ENCODE assay signal across 8 cellular contexts in genomic region chr2:152718909-152719645, GRCh38. TPM values are rescaled to one million over a fixed set of nuclear protein-coding genes. Genes with fewer than 3 reads are reported as not detected.
A peak's percentile ranks its signal among the peaks of the same experiment; 100 is the strongest.
DNase-seq lines count a peak whose midpoint lies in the region; ATAC-seq and TF ChIP-seq lines count a peak whose summit lies in the region.

No MANE protein-coding gene starts in this region.

- H3K36me3 Mint-ChIP-seq in Caco-2 (ENCODE audit: insufficient read depth, unreplicated experiment), result peaks cover 69% of the 10 kb centered on the region

- POLR2A ChIA-PET in Caco-2 (lab: Charles Lee), result interaction anchor here (0.7 kb wide), 1 partner anchor 21 kb away, joined by 3 read pairs; no protein-coding TSS in a partner anchor

- peaks cover 22% of the 10 kb centered on the region for H3K4me1 Mint-ChIP-seq in Caco-2 (ENCODE audit: low read depth, unreplicated experiment)

- H3K27me3 ChIP-seq in Caco-2 (replicated peaks; ENCODE audit: control insufficient read depth, insufficient read depth, low read length) (no peaks in the 10 kb centered on the region), trophoblast cell (ENCODE audit: insufficient read depth, low read length) (no peaks in the 10 kb centered on the region)

- peak overlapping the region; percentile 96 for H3K4me3 Mint-ChIP-seq in Caco-2 (ENCODE audit: unreplicated experiment)

- H3K4me2 ChIP-seq in trophoblast cell (ENCODE audit: low read length), result peak overlapping the region; percentile 58

- H2BK5ac ChIP-seq in trophoblast cell (ENCODE audit: low read depth, low read length, poor library complexity), result peak overlapping the region; percentile 67

- H3K9me3 ChIP-seq in Caco-2 (no peaks in the 10 kb centered on the region), trophoblast cell (ENCODE audit: insufficient read depth, low read depth, low read length) (no peaks in the 10 kb centered on the region)

- H3K4me1 ChIP-seq in Caco-2 (peaks cover 15% of the 10 kb centered on the region; the same call in 1 of the 2 replicates), trophoblast cell (ENCODE audit: control insufficient read depth in 1 of 2, insufficient read depth in 2 of 2, low read length in 2 of 2) (peaks cover 0 to 5% of the 10 kb centered on the region in 2 experiments)

- H2BK12ac ChIP-seq in trophoblast cell (ENCODE audit: low read length), result no peak overlapping the region

- no peaks in the 10 kb centered on the region for H3K9me3 Mint-ChIP-seq in Caco-2 (ENCODE audit: unreplicated experiment)

- CTCF ChIA-PET in Caco-2 (lab: Charles Lee), result no interaction called here

- H3K79me1 ChIP-seq in trophoblast cell (ENCODE audit: low read length), result peaks cover 17% of the 10 kb centered on the region

- peak overlapping the region; percentile 62 for H4K91ac ChIP-seq in trophoblast cell (ENCODE audit: low read depth, low read length)

- DNase-seq in Caco-2 (peak; percentile 73 to 81), NCI-H2171 (lab: John Stamatoyannopoulos, UW) (peak; percentile 55), foreskin fibroblast (peak in 1 of 2 donors; percentile 64), trophoblast cell (peak; percentile 73 to 80), NCI-H187 treated with DMSO at 0.1 percent for 48 hours (lab: John Stamatoyannopoulos, UW) (no peak)

- peak overlapping the region; percentile 97 for H3K27ac Mint-ChIP-seq in Caco-2 (ENCODE audit: unreplicated experiment)

- BruUV-seq in Caco-2 (replicated peaks; lab: Mats Ljungman, UMichigan), result TSS peak; percentile 53

- peak overlapping the region; percentile 84 for H4K8ac ChIP-seq in trophoblast cell (ENCODE audit: low read depth, low read length)

- ATAC-seq in GM19035 (IDR thresholded peaks at IDR 0.05; ENCODE audit: unreplicated experiment) (peak; percentile 20), HG03135 (IDR thresholded peaks at IDR 0.05; ENCODE audit: unreplicated experiment) (peak; percentile 16)

- H3K18ac ChIP-seq in trophoblast cell (ENCODE audit: low read length), result peak overlapping the region; percentile 63

- H3K4me3 ChIP-seq in Caco-2 (ENCODE audit: low read depth, low read length) (peak overlapping the region; percentile 88), WI38 (ENCODE audit: low read depth, low read length) (peak overlapping the region; percentile 99), foreskin fibroblast (ENCODE audit: low read depth in 1 of 2, low read length in 2 of 2) (peak overlapping the region; percentile 94 to 99), trophoblast cell (ENCODE audit: low read depth, low read length) (peak overlapping the region; percentile 97)

- peak overlapping the region; percentile 96 for H3K27ac ChIP-seq in trophoblast cell (ENCODE audit: low read depth, low read length)

- H2AK5ac ChIP-seq in trophoblast cell (ENCODE audit: low read length), result peak overlapping the region; percentile 26

- no peak overlapping the region for H3K23ac ChIP-seq in trophoblast cell (ENCODE audit: low read length)

- TF ChIP-seq CTCF in Caco-2 (IDR thresholded peaks at IDR 0.05; ENCODE audit: insufficient read depth in 1 of 2, low read depth in 1 of 2, low read length in 1 of 2, severe bottlenecking in 1 of 2, unreplicated experiment in 1 of 2), result no peak
- no peak for TF ChIP-seq CTCF in WI38 (IDR thresholded peaks at IDR 0.05; ENCODE audit: low read depth, low read length)
- TF ChIP-seq CTCF in foreskin fibroblast (IDR thresholded peaks at IDR 0.05; ENCODE audit: low read depth, low read length), result no peak

- H3K14ac ChIP-seq in trophoblast cell (ENCODE audit: low read length), result peak overlapping the region; percentile 84

- no peaks in the 10 kb centered on the region for H3K27me3 Mint-ChIP-seq in Caco-2 (ENCODE audit: insufficient read depth, unreplicated experiment)

- H3K4ac ChIP-seq in trophoblast cell (ENCODE audit: low read depth, low read length), result peak overlapping the region; percentile 67

- WGBS in trophoblast cell (ENCODE audit: extremely low coverage, insufficient coverage, insufficient read length), result no CpG with 5 or more reads among the region's 23 CpGs

- H2AFZ ChIP-seq in trophoblast cell (ENCODE audit: insufficient read depth, low read length, poor library complexity), result peak overlapping the region; percentile 40

- peak overlapping the region; percentile 74 for H3K9ac ChIP-seq in trophoblast cell (ENCODE audit: low read length)

- peak overlapping the region; percentile 55 for H2BK120ac ChIP-seq in trophoblast cell (ENCODE audit: insufficient read depth, low read length, poor library complexity)

- intact Hi-C loops in Caco-2 (cut with micrococcal nuclease; ENCODE audit: unreplicated experiment), result loop anchor here (2.0 kb wide), 1 partner anchor 22 kb away; no protein-coding TSS in a partner anchor

- no peaks in the 10 kb centered on the region for H3K36me3 ChIP-seq in Caco-2 (ENCODE audit: control insufficient read depth, insufficient read depth, low read length)
- peaks cover 0 to 2% of the 10 kb centered on the region in 2 experiments for H3K36me3 ChIP-seq in trophoblast cell (ENCODE audit: control insufficient read depth in 1 of 2, insufficient read depth in 2 of 2, low read length in 2 of 2)

- H3K79me2 ChIP-seq in trophoblast cell (ENCODE audit: control insufficient read depth, insufficient read depth, low read length, poor library complexity), result peaks cover 15% of the 10 kb centered on the region

- H4K12ac ChIP-seq in trophoblast cell (ENCODE audit: low read depth, low read length), result peak overlapping the region; percentile 60

RNA-seq across cellular contexts. Expression of gene ARL6IP6, which starts 0.7 kb away (rescaled TPM):
- total RNA-seq in Caco-2 (2022), result 33.1 and 41.4 TPM in 2 replicates
- 25.4 and 27.1 TPM in 2 replicates for polyA plus RNA-seq in trophoblast cell (2013)

RNA-seq across cellular contexts. Expression of gene PRPF40A, which starts 1.8 kb away (rescaled TPM):
- total RNA-seq in Caco-2 (2022), result 127 and 138 TPM in 2 replicates
- 132 and 137 TPM in 2 replicates for polyA plus RNA-seq in trophoblast cell (2013)
